Comparison of ENCODE assay signal across 14 cellular contexts in genomic region chr1:169538998-169539871, GRCh38. TPM values are rescaled to one million over a fixed set of nuclear protein-coding genes. Genes with fewer than 3 reads are reported as not detected.
A peak's percentile ranks its signal among the peaks of the same experiment; 100 is the strongest.
DNase-seq lines count a peak whose midpoint lies in the region; ATAC-seq and TF ChIP-seq lines count a peak whose summit lies in the region.
"Had no signal": no experiment of that assay in that cellular context is flagged by ENCODE, and none has a peak within 500 bp of the region (broad histone marks: within the 10 kb centered on the region; RNA-seq: fewer than 3 reads in every experiment).

No MANE protein-coding gene starts in this region.

- CTCF ChIA-PET in WTC11 (lab: Charles Lee), result no interaction called here

- intact Hi-C loops in left ventricle myocardium superior (cut with micrococcal nuclease), result no loop called here

- no peaks in the 10 kb centered on the region for H3K27me3 Mint-ChIP-seq in stimulated activated naive CD8-positive, alpha-beta T cell treated with anti-CD3 and anti-CD28 coated beads, Interleukin-15, amount 100 ng/mL, for 72 hours
- H3K27me3 Mint-ChIP-seq in WTC11 (ENCODE audit: low read depth), result no peaks in the 10 kb centered on the region; the same call in 1 of the 2 replicates

- no peak overlapping the region for H3K4me3 ChIP-seq in RWPE2 (ENCODE audit: severe bottlenecking)
- no peak overlapping the region for H3K4me3 ChIP-seq in fibroblast of the aortic adventitia (ENCODE audit: low read depth, low read length)
- H3K4me3 ChIP-seq: HAP-1, prostate gland, upper lobe of left lung had no signal

- peak; percentile 28 for ATAC-seq in stimulated activated naive CD8-positive, alpha-beta T cell treated with anti-CD3 and anti-CD28 coated beads, Interleukin-15, Interleukin-2, amounts not matched to agents 100 U/mL and 50 U/mL, for 24 hours
- ATAC-seq in stimulated activated naive CD8-positive, alpha-beta T cell treated with anti-CD3 and anti-CD28 coated beads, Interleukin-15, amount 100 ng/mL, for 72 hours, result no peak
- ATAC-seq in RWPE2 (ENCODE audit: low read depth) (peak; percentile 96), left ventricle myocardium superior (no peak), WTC11 (no peak), GM18907 (IDR thresholded peaks at IDR 0.05; ENCODE audit: unreplicated experiment) (no peak)

- DNase-seq in stimulated activated naive CD8-positive, alpha-beta T cell treated with anti-CD3 and anti-CD28 coated beads, Interleukin-15, Interleukin-2, amounts not matched to agents 100 U/mL and 50 U/mL, for 24 hours, result no peak
- no peak for DNase-seq in stimulated activated naive CD8-positive, alpha-beta T cell treated with anti-CD3 and anti-CD28 coated beads, Interleukin-15, amount 100 ng/mL, for 72 hours
- DNase-seq in RWPE2 (ENCODE audit: low spot score) (no peak), fibroblast of the aortic adventitia (ENCODE audit: low read depth) (peak; percentile 81), left ventricle myocardium superior (no peak), WTC11 (ENCODE audit: low spot score) (no peak), DMS153 (lab: John Stamatoyannopoulos, UW) (no peak)
- DNase-seq: activated T-cell treated with anti-CD3 and anti-CD28 coated beads for 4 hours, NCI-H1105 treated with DMSO at 0.1 percent for 48 hours, upper lobe of left lung had no signal

- no peaks in the 10 kb centered on the region for H3K9me3 ChIP-seq in RWPE2 (ENCODE audit: severe bottlenecking)
- H3K9me3 ChIP-seq: HAP-1, prostate gland, upper lobe of left lung had no signal

- no peak overlapping the region for H3K27ac Mint-ChIP-seq in stimulated activated naive CD8-positive, alpha-beta T cell treated with anti-CD3 and anti-CD28 coated beads, Interleukin-15, amount 100 ng/mL, for 72 hours
- no peak overlapping the region for H3K27ac Mint-ChIP-seq in WTC11
- H3K27ac Mint-ChIP-seq: memory B cell had no signal

- H3K4me1 Mint-ChIP-seq in stimulated activated naive CD8-positive, alpha-beta T cell treated with anti-CD3 and anti-CD28 coated beads, Interleukin-15, amount 100 ng/mL, for 72 hours, result no peaks in the 10 kb centered on the region
- no peaks in the 10 kb centered on the region for H3K4me1 Mint-ChIP-seq in WTC11
- H3K4me1 Mint-ChIP-seq: memory B cell had no signal

- H3K4me3 Mint-ChIP-seq in stimulated activated naive CD8-positive, alpha-beta T cell treated with anti-CD3 and anti-CD28 coated beads, Interleukin-15, amount 100 ng/mL, for 72 hours, result no peak overlapping the region
- no peak overlapping the region for H3K4me3 Mint-ChIP-seq in WTC11
- H3K4me3 Mint-ChIP-seq: memory B cell had no signal

- no peaks in the 10 kb centered on the region for H3K36me3 ChIP-seq in RWPE2 (ENCODE audit: low read depth)
- H3K36me3 ChIP-seq: HAP-1, prostate gland, upper lobe of left lung had no signal

- TF ChIP-seq CTCF in RWPE2 (IDR thresholded peaks at IDR 0.05; ENCODE audit: poor library complexity, severe bottlenecking) (no peak), fibroblast of the aortic adventitia (IDR thresholded peaks at IDR 0.05; ENCODE audit: insufficient read depth, low read length) (no peak), WTC11 (IDR thresholded peaks at IDR 0.05) (no peak)

- H3K27ac ChIP-seq in RWPE2 (ENCODE audit: poor library complexity, severe bottlenecking), result peak overlapping the region; percentile 31
- H3K27ac ChIP-seq: prostate gland, upper lobe of left lung had no signal

- H3K36me3 Mint-ChIP-seq in WTC11, result no peaks in the 10 kb centered on the region
- H3K36me3 Mint-ChIP-seq: memory B cell had no signal

- H3K27me3 ChIP-seq in RWPE2 (ENCODE audit: insufficient read depth, poor library complexity, severe bottlenecking), result no peaks in the 10 kb centered on the region
- H3K27me3 ChIP-seq: upper lobe of left lung had no signal

- H3K9me3 Mint-ChIP-seq in stimulated activated naive CD8-positive, alpha-beta T cell treated with anti-CD3 and anti-CD28 coated beads, Interleukin-15, amount 100 ng/mL, for 72 hours, result no peaks in the 10 kb centered on the region
- H3K9me3 Mint-ChIP-seq in WTC11, result no peaks in the 10 kb centered on the region; the same call in 1 of the 2 replicates
- H3K9me3 Mint-ChIP-seq: memory B cell had no signal

- POLR2A ChIA-PET in WTC11 (lab: Charles Lee), result no interaction called here

- peaks cover 14% of the 10 kb centered on the region for H3K4me1 ChIP-seq in RWPE2 (ENCODE audit: insufficient read depth, poor library complexity, severe bottlenecking)
- H3K4me1 ChIP-seq: HAP-1, prostate gland, upper lobe of left lung had no signal

TF ChIP-seq in WTC11, 78 proteins besides CTCF, POLR2A, EP300 and RAD21 (continues in another document):
- TF ChIP-seq FOXP1 (CRISPR knock-in tag; IDR thresholded peaks at IDR 0.05; ENCODE audit: borderline replicate concordance) (no peak), ZSCAN18 (CRISPR knock-in tag; IDR thresholded peaks at IDR 0.05) (no peak), ZNF219 (CRISPR knock-in tag; IDR thresholded peaks at IDR 0.05; ENCODE audit: borderline replicate concordance) (no peak), HMGXB4 (CRISPR knock-in tag; IDR thresholded peaks at IDR 0.05) (no peak), FOXK1 (CRISPR knock-in tag; IDR thresholded peaks at IDR 0.05) (no peak), STAT6 (CRISPR knock-in tag; conservative IDR thresholded peaks at IDR 0.05; ENCODE audit: low read depth) (no peak), ZMAT4 (CRISPR knock-in tag; IDR thresholded peaks at IDR 0.05) (no peak), MXD4 (CRISPR knock-in tag; IDR thresholded peaks at IDR 0.05; ENCODE audit: borderline replicate concordance) (no peak), ZNF138 (CRISPR knock-in tag; conservative IDR thresholded peaks at IDR 0.05) (no peak), ZNF671 (CRISPR knock-in tag; IDR thresholded peaks at IDR 0.05) (no peak), RELA (CRISPR knock-in tag; IDR thresholded peaks at IDR 0.05; ENCODE audit: borderline replicate concordance) (no peak)

RNA-seq across cellular contexts. Expression of gene F5, which starts 47.0 kb away (rescaled TPM):
- total RNA-seq in fibroblast of the aortic adventitia (ENCODE audit: low replicate concordance) (0.16 TPM in 1 of 2 replicates, not detected in the other), left ventricle myocardium superior (11.8 TPM), WTC11 (2021) (0.20 to 0.21 TPM (median 0.21 TPM) in 3 replicates)

RNA-seq across cellular contexts. Expression of gene SLC19A2, which starts 53.5 kb away (rescaled TPM):
- 6.0 and 7.7 TPM in 2 replicates for total RNA-seq in fibroblast of the aortic adventitia (ENCODE audit: low replicate concordance)
- total RNA-seq in left ventricle myocardium superior, result 18.2 TPM
- 14.6 to 15.8 TPM (median 14.7 TPM) in 3 replicates for total RNA-seq in WTC11 (2021)

Comparison
In these comparisons a context has a peak if more than half of its experiments do, and no peak if none do; other contexts are left out.
1. ATAC-seq: peak in stimulated activated naive CD8-positive, alpha-beta T cell treated with anti-CD3 and anti-CD28 coated beads, Interleukin-15, Interleukin-2, amounts not matched to agents 100 U/mL and 50 U/mL, for 24 hours (single experiment) and RWPE2 (single experiment); none in stimulated activated naive CD8-positive, alpha-beta T cell treated with anti-CD3 and anti-CD28 coated beads, Interleukin-15, amount 100 ng/mL, for 72 hours (single experiment), left ventricle myocardium superior (single experiment), WTC11 (single experiment) and GM18907 (single experiment).
2. RNA of gene F5, which starts 47.0 kb away (total RNA-seq): 11.8 TPM in left ventricle myocardium superior (single experiment); 0.20 to 0.21 TPM in WTC11 and 0.16 TPM in fibroblast of the aortic adventitia; every median in the first group is over 10 times any median in the second.